In the genomic region with DNA sequence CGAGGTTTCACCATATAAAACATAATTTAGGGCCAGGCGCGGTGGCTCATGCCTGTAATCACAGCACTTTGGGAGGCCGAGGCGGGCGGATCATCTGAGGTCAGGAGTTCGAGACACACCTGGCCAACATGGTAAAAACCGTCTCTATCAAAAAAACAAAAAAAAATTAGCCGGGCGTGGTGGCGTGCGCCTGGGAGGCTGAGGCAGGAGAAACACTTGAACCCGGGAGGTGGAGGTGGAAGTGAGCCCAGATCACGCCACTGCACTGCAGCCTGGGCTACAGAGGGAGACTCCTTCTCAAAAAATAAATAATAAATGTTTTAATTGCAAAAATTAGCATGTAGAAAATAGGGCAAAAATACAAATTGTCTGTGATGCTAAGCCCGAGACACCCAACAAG, we compare ENCODE assay signal across 8 cellular contexts. TPM values are rescaled to one million over a fixed set of nuclear protein-coding genes. Genes with fewer than 3 reads are reported as not detected.
DNase-seq lines count a peak whose midpoint lies in the region; ATAC-seq and TF ChIP-seq lines count a peak whose summit lies in the region.

No MANE protein-coding gene starts in this region.

- H3K4me3 ChIP-seq in BLaER1 = peak overlapping the region; percentile 82
- H3K4me3 ChIP-seq in LNCaP clone FGC (ENCODE audit: low read depth, low read length) = peak overlapping the region; percentile 74
- peak overlapping the region; percentile 89 for H3K4me3 ChIP-seq in choroid plexus epithelial cell (ENCODE audit: low read depth, low read length)

- H4K20me1 ChIP-seq in BLaER1 = no peaks in the 10 kb centered on the region

- peak overlapping the region; percentile 92 to 94 for H3K27ac Mint-ChIP-seq in natural killer cell

- TF ChIP-seq CTCF in LNCaP clone FGC (IDR thresholded peaks at IDR 0.05; ENCODE audit: control insufficient read depth, extremely low read depth, insufficient read depth) = no peak
- no peak for TF ChIP-seq CTCF in choroid plexus epithelial cell (conservative IDR thresholded peaks at IDR 0.05; ENCODE audit: low read depth, low read length)
- no peak for TF ChIP-seq CTCF in natural killer cell (IDR thresholded peaks at IDR 0.05)

- peaks cover 19% of the 10 kb centered on the region in 2 donors for H3K4me1 Mint-ChIP-seq in natural killer cell

- H3K9me3 ChIP-seq in BLaER1 = peaks cover 10% of the 10 kb centered on the region

- H3K4me2 ChIP-seq in BLaER1 = peak overlapping the region; percentile 83

- intact Hi-C loops in natural killer cell (cut with micrococcal nuclease) = loop anchor here (5.0 to 10.0 kb wide), 2 partner anchors 151 to 257 kb away; a partner anchor contains a TSS

- H3K9me3 Mint-ChIP-seq in natural killer cell = no peaks in the 10 kb centered on the region

- H3K36me3 Mint-ChIP-seq in natural killer cell = no peaks in the 10 kb centered on the region

- peak overlapping the region; percentile 53 for H3K27ac ChIP-seq in BLaER1

- peaks cover 39% of the 10 kb centered on the region for H3K4me1 ChIP-seq in BLaER1

- H3K27me3 ChIP-seq in BLaER1 = no peaks in the 10 kb centered on the region

- no peak for ATAC-seq in natural killer cell
- no peak for ATAC-seq in GM19035 (IDR thresholded peaks at IDR 0.05; ENCODE audit: unreplicated experiment)
- ATAC-seq in GM19455 (IDR thresholded peaks at IDR 0.05; ENCODE audit: unreplicated experiment) = no peak

- H3K36me3 ChIP-seq in BLaER1 = peaks cover 15% of the 10 kb centered on the region

- peak overlapping the region; percentile 93 for H3K4me3 Mint-ChIP-seq in natural killer cell

- H3K27me3 Mint-ChIP-seq in natural killer cell (ENCODE audit: low read depth in 2 of 2) = no peaks in the 10 kb centered on the region

- no peak for DNase-seq in LNCaP clone FGC (ENCODE audit: low read depth)
- DNase-seq in choroid plexus epithelial cell (ENCODE audit: low read depth) = no peak
- DNase-seq in natural killer cell = no peak
- DNase-seq in GM19240 (ENCODE audit: insufficient read length, low spot score) = no peak
- no peak for DNase-seq in COLO829 (ENCODE audit: low spot score)

- peak overlapping the region; percentile 75 for H3K9ac ChIP-seq in BLaER1

RNA-seq across cellular contexts. Expression of a gene that starts 1.0 kb away (rescaled TPM):
- total RNA-seq in natural killer cell = 100 to 1,000 TPM; 208 to 225 (median 217) TPM

RNA-seq across cellular contexts. Expression of a gene that starts 5.7 kb away (rescaled TPM):
- total RNA-seq in natural killer cell = 10 to 100 TPM; 31.1 to 41.7 (median 41.2) TPM
